20 cellular contexts compared by ENCODE assay signal in genomic region chr1:36126797-36127500, GRCh38. TPM values are rescaled to one million over a fixed set of nuclear protein-coding genes. Genes with fewer than 3 reads are reported as not detected.
DNase-seq lines count a peak whose midpoint lies in the region; ATAC-seq and TF ChIP-seq lines count a peak whose summit lies in the region.
"Had no signal": no experiment of that assay in that cellular context is flagged by ENCODE, and none has a peak within 500 bp of the region (broad histone marks: within the 10 kb centered on the region; RNA-seq: fewer than 3 reads in every experiment).

No MANE protein-coding gene starts in this region.

- no peak overlapping the region for H3K4me3 Mint-ChIP-seq in activated CD4-positive, alpha-beta T cell treated with anti-CD3 and anti-CD28 coated beads for 36 hours

- TF ChIP-seq CTCF in GM13977 (IDR thresholded peaks at IDR 0.05; ENCODE audit: extremely low read depth, insufficient read depth, missing control alignments): no peak

- no peak overlapping the region for H3K4me3 ChIP-seq in thymus (ENCODE audit: low read length)
- H3K4me3 ChIP-seq: A549, GM23248, PC-9 had no signal

- H3K9me3 Mint-ChIP-seq in activated CD4-positive, alpha-beta T cell treated with anti-CD3 and anti-CD28 coated beads for 36 hours (ENCODE audit: low read depth): no peaks in the 10 kb centered on the region
- H3K9me3 Mint-ChIP-seq: CD8-positive, alpha-beta memory T cell had no signal

- H3K27ac ChIP-seq in thymus (ENCODE audit: low read depth): peak overlapping the region; percentile 46
- H3K27ac ChIP-seq: A549, GM23248, KMS-11, PC-9, RWPE1 had no signal

- ATAC-seq in activated CD4-positive, alpha-beta T cell treated with anti-CD3 and anti-CD28 coated beads for 36 hours: no peak
- ATAC-seq: HCT116 had no signal

- peaks cover 20% of the 10 kb centered on the region for H3K4me1 Mint-ChIP-seq in activated CD4-positive, alpha-beta T cell treated with anti-CD3 and anti-CD28 coated beads for 36 hours

- 84% methylated on average over 7 of the region's 7 CpGs for WGBS in thymus

- CTCF ChIA-PET in activated CD4-positive, alpha-beta T cell treated with anti-CD3 and anti-CD28 coated beads for 36 hours (lab: Charles Lee): no interaction called here

- no peaks in the 10 kb centered on the region for H3K9me3 ChIP-seq in thymus (ENCODE audit: control insufficient read depth)
- H3K9me3 ChIP-seq: A549 had no signal

- intact Hi-C loops in activated CD4-positive, alpha-beta T cell treated with anti-CD3 and anti-CD28 coated beads for 36 hours (cut with DNase I, micrococcal nuclease): no loop called here

- H3K27me3 ChIP-seq in thymus (ENCODE audit: control insufficient read depth, insufficient read depth): peaks cover 31% of the 10 kb centered on the region

- DNase-seq in activated CD4-positive, alpha-beta T cell treated with anti-CD3 and anti-CD28 coated beads for 4 hours: peak; percentile 25 to 44
- DNase-seq in activated CD4-positive, alpha-beta T cell treated with anti-CD3 and anti-CD28 coated beads for 36 hours: no peak
- DNase-seq in HuH-7 (ENCODE audit: low spot score) (peak; percentile 8), epidermal melanocyte (ENCODE audit: insufficient read length, low spot score) (peak; percentile 3), GM13977 (ENCODE audit: low spot score) (no peak), NCI-H2171 (lab: John Stamatoyannopoulos, UW) (no peak)
- DNase-seq: CD8-positive, alpha-beta memory T cell; DMS79; GM23248; NCI-H1417 treated with DMSO at 0.1 percent for 48 hours; NCI-H187 treated with DMSO at 0.1 percent for 48 hours; NCI-H226; NCI-H524; PC-9; SIG-M5 had no signal

- in situ Hi-C loops in GM13977 (cut with MboI; ENCODE audit: low pct_unique_long_range_greater_than_20kb, low sequenced_read_pairs, unreplicated experiment): loop anchor here (25.0 kb wide), 1 partner anchor 285 kb away; no protein-coding TSS in a partner anchor

- POLR2A ChIA-PET in activated CD4-positive, alpha-beta T cell treated with anti-CD3 and anti-CD28 coated beads for 36 hours (lab: Charles Lee): interaction anchor here (0.6 kb wide), 1 partner anchor 179 kb away, joined by 3 read pairs; the partner anchor contains the start of gene SH3D21

- H3K27me3 Mint-ChIP-seq in activated CD4-positive, alpha-beta T cell treated with anti-CD3 and anti-CD28 coated beads for 36 hours: peaks cover 37% of the 10 kb centered on the region

- no peaks in the 10 kb centered on the region for H3K36me3 ChIP-seq in thymus (ENCODE audit: control insufficient read depth, insufficient read depth)

- H3K4me1 ChIP-seq in thymus (ENCODE audit: control insufficient read depth, insufficient read depth, low read length): no peaks in the 10 kb centered on the region
- H3K4me1 ChIP-seq: A549 had no signal

- no peaks in the 10 kb centered on the region for H3K36me3 Mint-ChIP-seq in activated CD4-positive, alpha-beta T cell treated with anti-CD3 and anti-CD28 coated beads for 36 hours (ENCODE audit: low read depth)

- H3K27ac Mint-ChIP-seq in activated CD4-positive, alpha-beta T cell treated with anti-CD3 and anti-CD28 coated beads for 36 hours: no peak overlapping the region

RNA-seq across cellular contexts. Expression of gene COL8A2, which starts 1.9 kb away (rescaled TPM):
- under 1 TPM; 0.05 TPM for total RNA-seq in activated CD4-positive, alpha-beta T cell treated with anti-CD3 and anti-CD28 coated beads for 36 hours
- 6.7 TPM for polyA plus RNA-seq in thymus
- polyA plus RNA-seq: CD8-positive, alpha-beta memory T cell had no signal

RNA-seq across cellular contexts. Expression of gene TRAPPC3, which starts 22.3 kb away (rescaled TPM):
- 10 to 100 TPM; 43.8 to 53.8 TPM for total RNA-seq in activated CD4-positive, alpha-beta T cell treated with anti-CD3 and anti-CD28 coated beads for 36 hours
- 73.6 TPM for polyA plus RNA-seq in thymus

RNA-seq across cellular contexts. Expression of gene MAP7D1, which starts 29.0 kb away (rescaled TPM):
- total RNA-seq in activated CD4-positive, alpha-beta T cell treated with anti-CD3 and anti-CD28 coated beads for 36 hours: 100 to 1,000 TPM; 122 to 133 TPM
- 68.6 TPM for polyA plus RNA-seq in thymus

RNA-seq across cellular contexts. Expression of gene ADPRS, which starts 38.3 kb away (rescaled TPM):
- 10 to 100 TPM; 34.0 to 43.9 TPM for total RNA-seq in activated CD4-positive, alpha-beta T cell treated with anti-CD3 and anti-CD28 coated beads for 36 hours
- 30.4 TPM for polyA plus RNA-seq in thymus

RNA-seq across cellular contexts. Expression of gene TEKT2, which starts 43.1 kb away (rescaled TPM):
- total RNA-seq in activated CD4-positive, alpha-beta T cell treated with anti-CD3 and anti-CD28 coated beads for 36 hours: under 1 TPM in 1 of 2 experiments, not detected in 1; 0.16 TPM
- polyA plus RNA-seq in thymus: 1.5 TPM
- total RNA-seq: CD8-positive, alpha-beta memory T cell; GM23248 had no signal
- polyA plus RNA-seq: CD8-positive, alpha-beta memory T cell; GM23248 had no signal

Comparison
In these comparisons a context has a peak if more than half of its experiments do, and no peak if none do; other contexts are left out.
1. DNase-seq: peak in activated CD4-positive, alpha-beta T cell treated with anti-CD3 and anti-CD28 coated beads for 4 hours (2 of 2), HuH-7 (single experiment) and epidermal melanocyte (single experiment); none in activated CD4-positive, alpha-beta T cell treated with anti-CD3 and anti-CD28 coated beads for 36 hours (single experiment), GM13977 (single experiment) and NCI-H2171 (single experiment).